In genomic region chr7:25069900-25070443, GRCh38 we compare ENCODE assay signal across 8 cellular contexts. TPM values are rescaled to one million over a fixed set of nuclear protein-coding genes. Genes with fewer than 3 reads are reported as not detected.
DNase-seq lines count a peak whose midpoint lies in the region; ATAC-seq and TF ChIP-seq lines count a peak whose summit lies in the region.

No MANE protein-coding gene starts in this region.

- no peak overlapping the region for H3K27ac ChIP-seq in testis

- H3K4me1 ChIP-seq in Caco-2 (peaks cover 4% of the 10 kb centered on the region; the same call in 1 of the 2 replicates), testis (no peaks in the 10 kb centered on the region)

- H3K27me3 ChIP-seq in Caco-2 (replicated peaks; ENCODE audit: control insufficient read depth, insufficient read depth, low read length): no peaks in the 10 kb centered on the region
- no peaks in the 10 kb centered on the region for H3K27me3 ChIP-seq in testis

- no peak overlapping the region for H3K27ac Mint-ChIP-seq in Caco-2 (ENCODE audit: unreplicated experiment)

- H3K4me3 ChIP-seq in Caco-2 (ENCODE audit: low read depth, low read length): peak overlapping the region; percentile 20
- peak overlapping the region in 1 of 2 donors; percentile 11 for H3K4me3 ChIP-seq in testis

- 21 to 22% methylated on average over 11 of the region's 11 CpGs for WGBS in testis, 2 donors

- no peaks in the 10 kb centered on the region for H3K27me3 Mint-ChIP-seq in Caco-2 (ENCODE audit: insufficient read depth, unreplicated experiment)

- TF ChIP-seq POLR2A in erythroblast (IDR thresholded peaks at IDR 0.05; ENCODE audit: low read length) (no peak), testis (IDR thresholded peaks at IDR 0.05) (no peak)

- no peaks in the 10 kb centered on the region for H3K9me3 Mint-ChIP-seq in Caco-2 (ENCODE audit: unreplicated experiment)

- CTCF ChIA-PET in Caco-2 (lab: Charles Lee): interaction anchor here (0.6 to 1.4 kb wide), 12 partner anchors 23 to 401 kb away, joined by 3 to 34 read pairs (median 4); no protein-coding TSS in a partner anchor

- BruUV-seq in Caco-2 (replicated peaks; lab: Mats Ljungman, UMichigan): no TSS peak

- peak overlapping the region; percentile 62 for H3K4me3 Mint-ChIP-seq in Caco-2 (ENCODE audit: unreplicated experiment)

- intact Hi-C loops in Caco-2 (cut with micrococcal nuclease; ENCODE audit: unreplicated experiment) (loop anchor here (1.0 kb wide), 5 partner anchors 45 to 258 kb away; partner anchors contain the start of gene OSBPL3), testis (cut with DNase I; ENCODE audit: low total_unique reads) (loop anchor here (5.0 kb wide), 1 partner anchor 248 kb away; no protein-coding TSS in a partner anchor)

- POLR2A ChIA-PET in Caco-2 (lab: Charles Lee): interaction anchor here (0.6 to 1.0 kb wide), 6 partner anchors 14 to 243 kb away, joined by 3 to 4 read pairs (median 4); partner anchors contain the start of gene OSBPL3

- peak; percentile 46 for ATAC-seq in HG02885 (IDR thresholded peaks at IDR 0.05; ENCODE audit: poor library complexity, unreplicated experiment)
- no peak for ATAC-seq in HG03442 (IDR thresholded peaks at IDR 0.05; ENCODE audit: unreplicated experiment)

- H3K9me3 ChIP-seq in Caco-2 (no peaks in the 10 kb centered on the region), testis (no peaks in the 10 kb centered on the region)

- H3K36me3 Mint-ChIP-seq in Caco-2 (ENCODE audit: insufficient read depth, unreplicated experiment): no peaks in the 10 kb centered on the region

- peak; percentile 73 to 76 for DNase-seq in Caco-2
- DNase-seq in NCI-H524 treated with DMSO at 0.1 percent for 48 hours (lab: John Stamatoyannopoulos, UW): peak; percentile 27
- peak; percentile 23 to 35 for DNase-seq in activated CD4-positive, alpha-beta T cell treated with anti-CD3 and anti-CD28 coated beads, Interleukin-2, amount 50 U/mL, for 4 hours
- peak; percentile 66 to 82 for DNase-seq in erythroblast (lab: John Stamatoyannopoulos, UW)
- DNase-seq in myocyte (ENCODE audit: low read depth): peak; percentile 87
- peak; percentile 75 for DNase-seq in testis

- H3K4me1 Mint-ChIP-seq in Caco-2 (ENCODE audit: low read depth, unreplicated experiment): peaks cover 10% of the 10 kb centered on the region

- H3K36me3 ChIP-seq in Caco-2 (ENCODE audit: control insufficient read depth, insufficient read depth, low read length): no peaks in the 10 kb centered on the region
- no peaks in the 10 kb centered on the region for H3K36me3 ChIP-seq in testis (ENCODE audit: low read depth, missing control alignments)

- TF ChIP-seq CTCF in Caco-2 (IDR thresholded peaks at IDR 0.05; ENCODE audit: insufficient read depth in 1 of 2, low read depth in 1 of 2, low read length in 1 of 2, severe bottlenecking in 1 of 2, unreplicated experiment in 1 of 2) (peak; percentile 82 to 90), testis (IDR thresholded peaks at IDR 0.05) (peak; percentile 74 to 94 (median 86))

RNA-seq across cellular contexts. Expression of gene CYCS, which starts 55.1 kb away (rescaled TPM):
- total RNA-seq in Caco-2 (2022) (156 and 177 TPM in 2 replicates), myocyte (120 and 208 TPM in 2 replicates), testis (10 to 100 TPM; 32.0 to 38.5 TPM)
- 96.7 TPM for polyA plus RNA-seq in myocyte (2012)
- 127 TPM for polyA plus RNA-seq in testis (ENCODE audit: insufficient read depth, low read depth, low replicate concordance)

Comparison
In these comparisons a context has a peak if more than half of its experiments do, and no peak if none do; other contexts are left out.
1. DNase-seq: peak in every context shown above with its lines; median percentile 87 in myocyte; 75 in testis; 74 in Caco-2; 74 in erythroblast; 29 in activated CD4-positive, alpha-beta T cell treated with anti-CD3 and anti-CD28 coated beads, Interleukin-2, amount 50 U/mL, for 4 hours; 27 in NCI-H524 treated with DMSO at 0.1 percent for 48 hours.